In genomic region chr2:240451108-240451611, GRCh38 we compare ENCODE assay signal across 1 cellular context.
TF ChIP-seq lines count a peak whose summit lies in the region.

No MANE protein-coding gene starts in this region.

TF ChIP-seq in H1, 55 proteins besides CTCF, POLR2A, EP300 and RAD21:
- TF ChIP-seq SIN3A (conservative IDR thresholded peaks at IDR 0.05 in 1 of 2, IDR thresholded peaks at IDR 0.05 in 1 of 2; ENCODE audit: low read depth in 1 of 2, low read length in 2 of 2), result no peak
- TF ChIP-seq POLR2AphosphoS5 (IDR thresholded peaks at IDR 0.05; ENCODE audit: low read depth, low read length), result no peak
- no peak for TF ChIP-seq PHF8 (conservative IDR thresholded peaks at IDR 0.05; ENCODE audit: low read depth, low read length)
